ENCODE assay signal across 8 cellular contexts in the genomic region with DNA sequence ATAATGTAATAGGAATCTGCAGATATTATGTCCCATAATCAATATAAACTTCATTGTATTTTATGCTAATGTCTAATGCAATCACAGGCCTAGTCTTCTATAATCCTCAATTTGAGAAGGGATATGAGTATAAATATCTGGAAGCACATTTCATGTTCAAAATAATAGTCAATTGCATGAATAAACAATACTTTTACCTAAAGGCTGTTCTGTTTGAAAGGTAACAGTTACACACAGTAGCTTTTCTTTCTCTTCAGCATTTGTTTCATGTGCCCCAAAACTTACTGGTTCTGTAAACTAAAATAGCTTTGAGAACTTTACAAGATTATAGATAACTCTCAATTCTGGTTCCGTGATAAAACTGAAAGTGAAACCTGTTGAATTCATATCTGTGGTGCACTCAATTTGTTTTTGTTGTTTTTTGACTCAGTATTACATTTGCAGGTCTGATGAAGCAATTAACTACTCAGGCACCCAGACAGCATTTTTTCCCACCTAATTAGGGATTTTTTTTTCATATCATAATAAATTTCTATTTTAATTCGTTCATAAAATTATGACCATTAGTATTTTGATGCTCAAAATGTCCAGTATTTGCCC.
DNase-seq lines count a peak whose midpoint lies in the region; ATAC-seq lines count a peak whose summit lies in the region.

No MANE protein-coding gene starts in this region.

- H3K9me3 Mint-ChIP-seq in activated T-cell treated with anti-CD3 and anti-CD28 coated beads, Interleukin-2, amount 50 U/mL, for 4 hours = no peaks in the 10 kb centered on the region
- H3K9me3 Mint-ChIP-seq in activated CD4-positive, alpha-beta memory T cell treated with anti-CD3 and anti-CD28 coated beads for 36 hours = no peaks in the 10 kb centered on the region
- H3K9me3 Mint-ChIP-seq in naive B cell = peaks cover 0 to 1% (median 0%) of the 10 kb centered on the region in 7 donors

- peak in 1 of 2 donors; percentile 57 for ATAC-seq in activated T-cell treated with anti-CD3 and anti-CD28 coated beads, Interleukin-2, amount 50 U/mL, for 4 hours
- ATAC-seq in HG03135 (IDR thresholded peaks at IDR 0.05; ENCODE audit: unreplicated experiment) (peak; percentile 81), naive B cell (ENCODE audit: low read depth in 2 of 2) (no peak)

- intact Hi-C loops in activated CD4-positive, alpha-beta memory T cell treated with anti-CD3 and anti-CD28 coated beads for 36 hours (cut with micrococcal nuclease) = no loop called here

- POLR2A ChIA-PET in activated CD4-positive, alpha-beta memory T cell treated with anti-CD3 and anti-CD28 coated beads for 36 hours (lab: Charles Lee) = no interaction called here

- peaks cover 25% of the 10 kb centered on the region for H3K4me1 Mint-ChIP-seq in activated T-cell treated with anti-CD3 and anti-CD28 coated beads, Interleukin-2, amount 50 U/mL, for 4 hours (ENCODE audit: low read depth)
- peaks cover 25% of the 10 kb centered on the region for H3K4me1 Mint-ChIP-seq in activated CD4-positive, alpha-beta memory T cell treated with anti-CD3 and anti-CD28 coated beads for 36 hours (ENCODE audit: low read depth)
- H3K4me1 Mint-ChIP-seq in naive B cell = peaks cover 13 to 19% (median 15%) of the 10 kb centered on the region in 3 donors

- no peaks in the 10 kb centered on the region for H3K36me3 Mint-ChIP-seq in activated T-cell treated with anti-CD3 and anti-CD28 coated beads, Interleukin-2, amount 50 U/mL, for 4 hours (ENCODE audit: insufficient read depth)
- H3K36me3 Mint-ChIP-seq in activated CD4-positive, alpha-beta memory T cell treated with anti-CD3 and anti-CD28 coated beads for 36 hours = no peaks in the 10 kb centered on the region
- H3K36me3 Mint-ChIP-seq in naive B cell = no peaks in the 10 kb centered on the region

- CTCF ChIA-PET in activated CD4-positive, alpha-beta memory T cell treated with anti-CD3 and anti-CD28 coated beads for 36 hours (lab: Charles Lee) = no interaction called here

- DNase-seq in activated T-cell treated with anti-CD3 and anti-CD28 coated beads, Interleukin-2, amount 50 U/mL, for 4 hours = no peak
- no peak for DNase-seq in activated T-cell treated with anti-CD3 and anti-CD28 coated beads, Interleukin-2, amount 50 U/mL, for 1 hour
- DNase-seq in activated CD4-positive, alpha-beta memory T cell treated with anti-CD3 and anti-CD28 coated beads for 36 hours = no peak
- DNase-seq in naive B cell (no peak), NCI-H510A treated with DMSO at 0.1 percent for 48 hours (lab: John Stamatoyannopoulos, UW) (no peak), cerebellar cortex (ENCODE audit: low spot score) (no peak), foreskin melanocyte (no peak)

- H3K27ac Mint-ChIP-seq in activated CD4-positive, alpha-beta memory T cell treated with anti-CD3 and anti-CD28 coated beads for 36 hours = peak overlapping the region; percentile 20
- H3K27ac Mint-ChIP-seq in naive B cell = no peak overlapping the region

- H3K27me3 Mint-ChIP-seq in activated T-cell treated with anti-CD3 and anti-CD28 coated beads, Interleukin-2, amount 50 U/mL, for 4 hours (ENCODE audit: low read depth) = no peaks in the 10 kb centered on the region
- H3K27me3 Mint-ChIP-seq in activated CD4-positive, alpha-beta memory T cell treated with anti-CD3 and anti-CD28 coated beads for 36 hours = no peaks in the 10 kb centered on the region
- no peaks in the 10 kb centered on the region for H3K27me3 Mint-ChIP-seq in naive B cell

- peak overlapping the region; percentile 71 for H3K4me3 Mint-ChIP-seq in activated T-cell treated with anti-CD3 and anti-CD28 coated beads, Interleukin-2, amount 50 U/mL, for 4 hours
- peak overlapping the region; percentile 53 for H3K4me3 Mint-ChIP-seq in activated CD4-positive, alpha-beta memory T cell treated with anti-CD3 and anti-CD28 coated beads for 36 hours
- H3K4me3 Mint-ChIP-seq in naive B cell = peak overlapping the region in 6 of 8 donors; percentile 2 to 63 (median 58)
